8 cellular contexts compared by ENCODE assay signal in genomic region chr2:8488001-8488738, GRCh38.
DNase-seq lines count a peak whose midpoint lies in the region; ATAC-seq and TF ChIP-seq lines count a peak whose summit lies in the region.

No MANE protein-coding gene starts in this region.

- H3K9me2 ChIP-seq in Loucy (replicated peaks; ENCODE audit: low read depth, low read length): no peaks in the 10 kb centered on the region

- peak overlapping the region; percentile 4 for H3K4me3 ChIP-seq in Loucy (ENCODE audit: low read length, poor library complexity, severe bottlenecking)
- peak overlapping the region; percentile 52 to 58 for H3K4me3 ChIP-seq in neutrophil (ENCODE audit: low read depth in 1 of 2, low read length in 1 of 2)

- H3K9me3 Mint-ChIP-seq in CD4-positive, alpha-beta T cell: no peaks in the 10 kb centered on the region
- H3K9me3 Mint-ChIP-seq in activated naive CD4-positive, alpha-beta T cell treated with anti-CD3 and anti-CD28 coated beads, Interleukin-2, amount 50 U/mL, for 72 hours: peaks cover 0 to 3% of the 10 kb centered on the region in 2 donors

- peak; percentile 85 for ATAC-seq in CD4-positive, alpha-beta T cell (ENCODE audit: poor library complexity)
- peak; percentile 79 for ATAC-seq in GM21381 (IDR thresholded peaks at IDR 0.05; ENCODE audit: unreplicated experiment)
- peak; percentile 95 to 96 for ATAC-seq in activated naive CD4-positive, alpha-beta T cell treated with anti-CD3 and anti-CD28 coated beads, Interleukin-2, amount 50 U/mL, for 72 hours

- H3K36me3 Mint-ChIP-seq in CD4-positive, alpha-beta T cell (ENCODE audit: low read depth): no peaks in the 10 kb centered on the region
- peaks cover 2 to 9% of the 10 kb centered on the region in 2 donors for H3K36me3 Mint-ChIP-seq in activated naive CD4-positive, alpha-beta T cell treated with anti-CD3 and anti-CD28 coated beads, Interleukin-2, amount 50 U/mL, for 72 hours

- peak overlapping the region; percentile 31 for H3K4me2 ChIP-seq in Loucy (ENCODE audit: low read depth, low read length, poor library complexity, severe bottlenecking)

- peak overlapping the region; percentile 89 for H3K27ac Mint-ChIP-seq in CD4-positive, alpha-beta T cell
- H3K27ac Mint-ChIP-seq in activated naive CD4-positive, alpha-beta T cell treated with anti-CD3 and anti-CD28 coated beads, Interleukin-2, amount 50 U/mL, for 72 hours: peak overlapping the region; percentile 72 to 87

- no peaks in the 10 kb centered on the region for H3F3A ChIP-seq in Loucy (ENCODE audit: low read depth)

- peak overlapping the region; percentile 80 for H3K27ac ChIP-seq in CD4-positive, alpha-beta T cell (ENCODE audit: low read depth, low read length)
- peak overlapping the region; percentile 45 for H3K27ac ChIP-seq in neutrophil

- DNase-seq in CD4-positive, alpha-beta T cell: peak in 9 of 10 experiments; percentile 19 to 56 (median 40)
- DNase-seq in activated naive CD4-positive, alpha-beta T cell treated with anti-CD3 and anti-CD28 coated beads, Interleukin-2, amount 50 U/mL, for 72 hours (ENCODE audit: low spot score in 2 of 2): peak; percentile 38 to 70
- DNase-seq in SIG-M5 (lab: John Stamatoyannopoulos, UW) (no peak), NCI-H1105 treated with DMSO at 0.1 percent for 48 hours (lab: John Stamatoyannopoulos, UW) (no peak), DMS 273 (lab: John Stamatoyannopoulos, UW; ENCODE audit: unreplicated experiment) (no peak)

- peak overlapping the region; percentile 49 for H3K9ac ChIP-seq in Loucy (ENCODE audit: low read depth, low read length, poor library complexity, severe bottlenecking)

- peak overlapping the region; percentile 77 for H3K4me3 Mint-ChIP-seq in CD4-positive, alpha-beta T cell

- CTCF ChIA-PET in CD4-positive, alpha-beta T cell (lab: Charles Lee): interaction anchor here (2.9 kb wide), 1 partner anchor 56 kb away, joined by 12 read pairs; no protein-coding TSS in a partner anchor

- TF ChIP-seq CTCF in CD4-positive, alpha-beta T cell (IDR thresholded peaks at IDR 0.05): no peak
- TF ChIP-seq CTCF in Loucy (conservative IDR thresholded peaks at IDR 0.05; ENCODE audit: low read length): no peak
- TF ChIP-seq CTCF in neutrophil (IDR thresholded peaks at IDR 0.05): no peak

- peaks cover 68% of the 10 kb centered on the region for H3K4me1 ChIP-seq in Loucy (ENCODE audit: insufficient read depth, low read length, poor library complexity, severe bottlenecking)
- peaks cover 45 to 59% of the 10 kb centered on the region in 2 experiments for H3K4me1 ChIP-seq in neutrophil (ENCODE audit: control insufficient read depth in 1 of 2, insufficient read depth in 1 of 2, low read depth in 1 of 2, low read length in 1 of 2)

- intact Hi-C loops in CD4-positive, alpha-beta T cell (cut with DNase I, micrococcal nuclease): no loop called here

- H3K4me1 Mint-ChIP-seq in CD4-positive, alpha-beta T cell (ENCODE audit: low read depth): peaks cover 58% of the 10 kb centered on the region

- no peaks in the 10 kb centered on the region for H3K79me2 ChIP-seq in Loucy (ENCODE audit: insufficient read depth, low read length)

- POLR2A ChIA-PET in CD4-positive, alpha-beta T cell (lab: Charles Lee): interaction anchor here (1.0 to 2.9 kb wide), 8 partner anchors 11 to 194 kb away, joined by 3 to 18 read pairs (median 6); partner anchors contain the start of gene ID2

- H3K36me3 ChIP-seq in Loucy (ENCODE audit: insufficient read depth, low read length) (no peaks in the 10 kb centered on the region), neutrophil (no peaks in the 10 kb centered on the region)

- no peaks in the 10 kb centered on the region for H3K9me3 ChIP-seq in CD4-positive, alpha-beta T cell (ENCODE audit: control insufficient read depth, low read length)
- no peaks in the 10 kb centered on the region for H3K9me3 ChIP-seq in Loucy (ENCODE audit: insufficient read depth, low read depth, low read length)
- H3K9me3 ChIP-seq in neutrophil: no peaks in the 10 kb centered on the region

- H3K27me3 Mint-ChIP-seq in CD4-positive, alpha-beta T cell: no peaks in the 10 kb centered on the region

- no peaks in the 10 kb centered on the region for H3K27me3 ChIP-seq in CD4-positive, alpha-beta T cell (ENCODE audit: control insufficient read depth, insufficient read depth, low read length)
- H3K27me3 ChIP-seq in Loucy (ENCODE audit: insufficient read depth, low read length, poor library complexity, severe bottlenecking) (no peaks in the 10 kb centered on the region), neutrophil (no peaks in the 10 kb centered on the region)

- H4K20me1 ChIP-seq in Loucy (ENCODE audit: insufficient read depth, low read length, poor library complexity, severe bottlenecking): no peaks in the 10 kb centered on the region

- H2AFZ ChIP-seq in Loucy (ENCODE audit: low read length): no peak overlapping the region

Comparison
In these comparisons a context has a peak if more than half of its experiments do, and no peak if none do; other contexts are left out.
1. DNase-seq: peak in CD4-positive, alpha-beta T cell (9 of 10) and activated naive CD4-positive, alpha-beta T cell treated with anti-CD3 and anti-CD28 coated beads, Interleukin-2, amount 50 U/mL, for 72 hours (2 of 2); none in SIG-M5 (single experiment), NCI-H1105 treated with DMSO at 0.1 percent for 48 hours (single experiment) and DMS 273 (single experiment).
2. Peak in every context shown above with its lines, with median percentiles within 50 percentile points of each other: ATAC-seq.